In genomic region chr17:1779571-1780074, GRCh38 we compare ENCODE assay signal across 9 cellular contexts. TPM values are rescaled to one million over a fixed set of nuclear protein-coding genes. Genes with fewer than 3 reads are reported as not detected.
DNase-seq lines count a peak whose midpoint lies in the region; ATAC-seq and TF ChIP-seq lines count a peak whose summit lies in the region.
"Had no signal": no experiment of that assay in that cellular context is flagged by ENCODE, and none has a peak within 500 bp of the region (broad histone marks: within the 10 kb centered on the region; RNA-seq: fewer than 3 reads in every experiment).

No MANE protein-coding gene starts in this region.

- DNase-seq in HT1080 (ENCODE audit: low read depth) (peak; percentile 88), brain pericyte (ENCODE audit: low read depth, low spot score) (peak; percentile 83), left colon (peak; percentile 53 to 54), thyroid gland (peak; percentile 68 to 88), HuH-7.5 (ENCODE audit: low spot score) (no peak), SK-N-DZ (ENCODE audit: low spot score) (no peak)
- no peak for DNase-seq in stimulated activated CD4-positive, alpha-beta T cell treated with anti-CD3 and anti-CD28 coated beads, Interleukin-12 subunit alpha, Interleukin-12 subunit beta, amount 100 ng/mL, for 4 hours
- DNase-seq: NCI-H187 had no signal

- TF ChIP-seq CTCF in thyroid gland (IDR thresholded peaks at IDR 0.05) = no peak

- WGBS in thyroid gland, 2 donors = 33 to 48% methylated on average over 7 of the region's 7 CpGs

- peak overlapping the region; percentile 88 to 99 (median 98) for H3K27ac ChIP-seq in thyroid gland

- peak; percentile 88 for ATAC-seq in left colon
- no peak for ATAC-seq in HG02588 (IDR thresholded peaks at IDR 0.05; ENCODE audit: unreplicated experiment)

- no peaks in the 10 kb centered on the region for H3K36me3 ChIP-seq in thyroid gland

- no peaks in the 10 kb centered on the region for H3K9me3 ChIP-seq in thyroid gland

- intact Hi-C loops in left colon (cut with DNase I, micrococcal nuclease) = loop anchor here (5.0 to 10.0 kb wide), 2 partner anchors 55 to 57 kb away; partner anchors contain the start of gene WDR81 (in 2 of the 2)
- intact Hi-C loops in thyroid gland (cut with DNase I) = no loop called here

- peak in 1 of 2 donors; percentile 9 for TF ChIP-seq POLR2A in thyroid gland (IDR thresholded peaks at IDR 0.05)

- H3K4me3 ChIP-seq in thyroid gland (replicated peaks in 1 of 3) = no peak overlapping the region

- peaks cover 48 to 54% of the 10 kb centered on the region in 2 donors for H3K4me1 ChIP-seq in thyroid gland

- H3K27me3 ChIP-seq in thyroid gland = no peaks in the 10 kb centered on the region

RNA-seq across cellular contexts. Expression of gene SERPINF1, which starts 17.8 kb away (rescaled TPM):
- 2.0 and 2.6 TPM in 2 replicates for total RNA-seq in HT1080 (2014; rRNA removed; shearing (Covaris generic))
- 0.08 and 0.78 TPM in 2 replicates for polyA plus RNA-seq in HT1080 (2015; cell fraction: cytosol; rRNA removed)
- 1.7 and 2.7 TPM in 2 replicates for polyA plus RNA-seq in HT1080 (2015; cell fraction: nucleus; rRNA removed)
- total RNA-seq in left colon (10 to 100 TPM; 33.3 to 60.6 TPM), thyroid gland (1,000 to 10,000 TPM in 1 of 4 donors, 100 to 1,000 TPM in 3; 289 to 1,632 (median 420) TPM)
- 458 and 511 TPM in 2 replicates for polyA plus RNA-seq in SK-N-DZ (2014; cell fraction: cytosol; rRNA removed)
- polyA plus RNA-seq in SK-N-DZ (2014; cell fraction: nucleus; rRNA removed) = 288 and 352 TPM in 2 replicates

RNA-seq across cellular contexts. Expression of gene SERPINF2, which starts 37.0 kb away (rescaled TPM):
- total RNA-seq in HT1080 (2014; rRNA removed; shearing (Covaris generic)) = 2.0 and 2.9 TPM in 2 replicates
- 0.28 and 0.57 TPM in 2 replicates for polyA plus RNA-seq in HT1080 (2015; cell fraction: cytosol; rRNA removed)
- polyA plus RNA-seq in HT1080 (2015; cell fraction: nucleus; rRNA removed) = 0.12 and 0.41 TPM in 2 replicates
- 1 to 10 TPM; 1.4 to 2.7 TPM for total RNA-seq in left colon
- 1 to 10 TPM; 4.3 to 9.7 (median 7.1) TPM for total RNA-seq in thyroid gland
- polyA plus RNA-seq in SK-N-DZ (2014; cell fraction: cytosol; rRNA removed) = 0.32 and 0.53 TPM in 2 replicates
- polyA plus RNA-seq in SK-N-DZ (2014; cell fraction: nucleus; rRNA removed) = 0.65 and 1.1 TPM in 2 replicates

RNA-seq across cellular contexts. Expression of gene SMYD4, which starts 50.1 kb away (rescaled TPM):
- total RNA-seq in HT1080 (2014; rRNA removed; shearing (Covaris generic)) = 10.7 and 13.0 TPM in 2 replicates
- 5.6 and 5.7 TPM in 2 replicates for polyA plus RNA-seq in HT1080 (2015; cell fraction: cytosol; rRNA removed)
- polyA plus RNA-seq in HT1080 (2015; cell fraction: nucleus; rRNA removed) = 15.1 and 15.5 TPM in 2 replicates
- 10 to 100 TPM in 1 of 2 donors, 1 to 10 TPM in 1; 10.0 to 13.6 TPM for total RNA-seq in left colon
- 10 to 100 TPM; 19.3 to 21.9 (median 20.4) TPM for total RNA-seq in thyroid gland
- polyA plus RNA-seq in SK-N-DZ (2014; cell fraction: cytosol; rRNA removed) = 18.8 and 23.3 TPM in 2 replicates
- polyA plus RNA-seq in SK-N-DZ (2014; cell fraction: nucleus; rRNA removed) = 18.7 and 33.4 TPM in 2 replicates

RNA-seq across cellular contexts. Expression of gene RPA1, which starts 50.2 kb away (rescaled TPM):
- 30.1 and 59.9 TPM in 2 replicates for total RNA-seq in HT1080 (2014; rRNA removed; shearing (Covaris generic))
- polyA plus RNA-seq in HT1080 (2015; cell fraction: cytosol; rRNA removed) = 57.9 and 65.6 TPM in 2 replicates
- 92.2 and 100 TPM in 2 replicates for polyA plus RNA-seq in HT1080 (2015; cell fraction: nucleus; rRNA removed)
- total RNA-seq in left colon = 10 to 100 TPM; 57.2 to 69.6 TPM
- 10 to 100 TPM; 24.0 to 37.2 (median 26.4) TPM for total RNA-seq in thyroid gland
- polyA plus RNA-seq in SK-N-DZ (2014; cell fraction: cytosol; rRNA removed) = 20.6 and 27.8 TPM in 2 replicates
- polyA plus RNA-seq in SK-N-DZ (2014; cell fraction: nucleus; rRNA removed) = 24.8 and 38.3 TPM in 2 replicates

RNA-seq across cellular contexts. Expression of gene WDR81, which starts 55.1 kb away (rescaled TPM):
- 8.3 and 9.9 TPM in 2 replicates for total RNA-seq in HT1080 (2014; rRNA removed; shearing (Covaris generic))
- 8.5 and 8.6 TPM in 2 replicates for polyA plus RNA-seq in HT1080 (2015; cell fraction: cytosol; rRNA removed)
- polyA plus RNA-seq in HT1080 (2015; cell fraction: nucleus; rRNA removed) = 29.7 and 32.5 TPM in 2 replicates
- 10 to 100 TPM; 16.1 to 23.4 TPM for total RNA-seq in left colon
- 10 to 100 TPM; 25.6 to 31.0 (median 30.3) TPM for total RNA-seq in thyroid gland
- 21.5 and 24.9 TPM in 2 replicates for polyA plus RNA-seq in SK-N-DZ (2014; cell fraction: cytosol; rRNA removed)
- 42.6 and 48.5 TPM in 2 replicates for polyA plus RNA-seq in SK-N-DZ (2014; cell fraction: nucleus; rRNA removed)

Comparison
In these comparisons a context has a peak if more than half of its experiments do, and no peak if none do; other contexts are left out.
1. DNase-seq: peak in HT1080 (single experiment), brain pericyte (single experiment), left colon (2 of 2) and thyroid gland (2 of 2); none in stimulated activated CD4-positive, alpha-beta T cell treated with anti-CD3 and anti-CD28 coated beads, Interleukin-12 subunit alpha, Interleukin-12 subunit beta, amount 100 ng/mL, for 4 hours (single experiment), HuH-7.5 (single experiment) and SK-N-DZ (single experiment).